ENCODE assay signal across 8 cellular contexts in genomic region chr1:61380561-61380960, GRCh38.
"Had no signal": no experiment of that assay in that cellular context is flagged by ENCODE, and none has a peak within 500 bp of the region (broad histone marks: within the 10 kb centered on the region; RNA-seq: fewer than 3 reads in every experiment).

No MANE protein-coding gene starts in this region.

- DNase-seq: GM23248, GOT3, H7, HFFc6 had no signal

- H3K9ac ChIP-seq: GM23248 had no signal

- H3K27ac ChIP-seq: GM23248, HL-60 had no signal

- H3K36me3 ChIP-seq: HAP-1 had no signal

- FAIRE-seq: HepG2 had no signal

- ATAC-seq: HCT116 had no signal

- H3K4me3 ChIP-seq: GM23248, HAP-1 had no signal

- H3K9me3 ChIP-seq: HAP-1 had no signal
